In genomic region chr5:141875795-141876627, GRCh38 we compare ENCODE assay signal across 8 cellular contexts. TPM values are rescaled to one million over a fixed set of nuclear protein-coding genes. Genes with fewer than 3 reads are reported as not detected.
DNase-seq lines count a peak whose midpoint lies in the region; ATAC-seq and TF ChIP-seq lines count a peak whose summit lies in the region.
"Had no signal": no experiment of that assay in that cellular context is flagged by ENCODE, and none has a peak within 500 bp of the region (broad histone marks: within the 10 kb centered on the region; RNA-seq: fewer than 3 reads in every experiment).

No MANE protein-coding gene starts in this region.

- H3K9me2 ChIP-seq in OCI-LY7 (ENCODE audit: insufficient read depth, low read length): no peaks in the 10 kb centered on the region

- H3K79me2 ChIP-seq in OCI-LY7 (ENCODE audit: insufficient read depth, low read depth, low read length): no peaks in the 10 kb centered on the region

- POLR2A ChIA-PET in WTC11 (lab: Charles Lee): interaction anchor here (0.6 to 7.1 kb wide), 13 partner anchors 20 to 697 kb away, joined by 3 to 66 read pairs (median 4); partner anchors contain the start of gene DELE1
- POLR2A ChIA-PET in OCI-LY7 (lab: Charles Lee): no interaction called here

- ATAC-seq in WTC11 (peak; percentile 8), gastrocnemius medialis (no peak), HG03469 (IDR thresholded peaks at IDR 0.05; ENCODE audit: unreplicated experiment) (no peak), GM18519 (IDR thresholded peaks at IDR 0.05; ENCODE audit: low FRiP score, unreplicated experiment) (no peak)

- peaks cover 68% of the 10 kb centered on the region for H3K4me1 Mint-ChIP-seq in WTC11

- H3K36me3 ChIP-seq in HUES48 (ENCODE audit: control insufficient read depth, insufficient read depth, low read length) (0 out of 2 replicates have a peak, but pooled peaks cover 5% of the 10 kb centered on the region), iPS-18a (ENCODE audit: control insufficient read depth, low read depth, low read length) (peaks cover 2% of the 10 kb centered on the region), gastrocnemius medialis (no peaks in the 10 kb centered on the region), OCI-LY7 (ENCODE audit: insufficient read depth, low read length) (no peaks in the 10 kb centered on the region)
- H3K36me3 ChIP-seq: neutrophil had no signal

- H3K9me3 ChIP-seq in HUES48 (ENCODE audit: control insufficient read depth, insufficient read depth, low read length): no peaks in the 10 kb centered on the region
- no peaks in the 10 kb centered on the region for H3K9me3 ChIP-seq in iPS-18a (ENCODE audit: control insufficient read depth, low read depth, low read length)
- H3K9me3 ChIP-seq in gastrocnemius medialis: no peaks in the 10 kb centered on the region
- H3K9me3 ChIP-seq in OCI-LY7 (ENCODE audit: low read length): no peaks in the 10 kb centered on the region
- H3K9me3 ChIP-seq: neutrophil had no signal

- no TSS peak for BruUV-seq in OCI-LY7 (replicated peaks; lab: Mats Ljungman, UMichigan)

- H3K4me3 Mint-ChIP-seq in WTC11: peak overlapping the region; percentile 95

- peak overlapping the region; percentile 58; the same call in 1 of the 2 replicates for H3K27ac Mint-ChIP-seq in WTC11

- H3K27me3 ChIP-seq in HUES48 (ENCODE audit: control insufficient read depth, insufficient read depth, low read length) (peaks cover 3% of the 10 kb centered on the region; the same call in 1 of the 2 replicates), iPS-18a (ENCODE audit: control insufficient read depth, insufficient read depth, low read length) (no peaks in the 10 kb centered on the region), gastrocnemius medialis (peaks cover 30 to 54% (median 32%) of the 10 kb centered on the region in 3 donors)

- peak overlapping the region; percentile 93 for H3K27ac ChIP-seq in HUES48 (ENCODE audit: low read depth, low read length)
- peak overlapping the region; percentile 73 for H3K27ac ChIP-seq in iPS-18a (ENCODE audit: low read length)
- peak overlapping the region; percentile 15 to 75 (median 74) for H3K27ac ChIP-seq in gastrocnemius medialis
- H3K27ac ChIP-seq in OCI-LY7 (ENCODE audit: low read depth, low read length, poor library complexity, severe bottlenecking): no peak overlapping the region
- H3K27ac ChIP-seq: neutrophil had no signal

- H4K20me1 ChIP-seq in OCI-LY7 (ENCODE audit: insufficient read depth, low read length): no peaks in the 10 kb centered on the region

- H3K4me3 ChIP-seq in HUES48 (ENCODE audit: low read depth, low read length) (peak overlapping the region; percentile 85), iPS-18a (ENCODE audit: low read length) (peak overlapping the region; percentile 87), gastrocnemius medialis (peak overlapping the region; percentile 59 to 85 (median 72)), OCI-LY7 (ENCODE audit: low read depth, low read length, poor library complexity, severe bottlenecking) (no peak overlapping the region)

- TF ChIP-seq CTCF in WTC11 (IDR thresholded peaks at IDR 0.05) (no peak), gastrocnemius medialis (IDR thresholded peaks at IDR 0.05 in 4 of 5, conservative IDR thresholded peaks at IDR 0.05 in 1 of 5) (no peak), OCI-LY7 (conservative IDR thresholded peaks at IDR 0.05; ENCODE audit: low read length) (no peak)

- H3K27me3 Mint-ChIP-seq in WTC11 (ENCODE audit: low read depth): peaks cover 2% of the 10 kb centered on the region; the same call in 1 of the 2 replicates

- H2AFZ ChIP-seq in OCI-LY7 (ENCODE audit: low read length): no peak overlapping the region

- H3K36me3 Mint-ChIP-seq in WTC11: peaks cover 8% of the 10 kb centered on the region; the same call in 1 of the 2 replicates

- H3K9ac ChIP-seq in HUES48 (ENCODE audit: low read depth, low read length) (peak overlapping the region; percentile 81), iPS-18a (ENCODE audit: low read length) (peak overlapping the region; percentile 82)

- in situ Hi-C loops in gastrocnemius medialis (cut with MboI; ENCODE audit: low sequenced_read_pairs in 4 of 4): no loop called here

- no peak for TF ChIP-seq POLR2A in gastrocnemius medialis (IDR thresholded peaks at IDR 0.05)

- intact Hi-C loops in gastrocnemius medialis (cut with DNase I; ENCODE audit: low total_unique reads) (loop anchor here (5.0 kb wide), 1 partner anchor 109 kb away; no protein-coding TSS in a partner anchor), OCI-LY7 (cut with micrococcal nuclease; ENCODE audit: unreplicated experiment) (loop anchor here (5.0 kb wide), 2 partner anchors 39 to 64 kb away; no protein-coding TSS in a partner anchor)

- H3K9me3 Mint-ChIP-seq in WTC11: no peaks in the 10 kb centered on the region

- DNase-seq in WTC11 (ENCODE audit: low spot score): peak; percentile 65
- DNase-seq in gastrocnemius medialis: no peak
- no peak for DNase-seq in OCI-LY7 (ENCODE audit: low spot score)

- no peak overlapping the region for H3K4me2 ChIP-seq in OCI-LY7 (ENCODE audit: low read length)

- CTCF ChIA-PET in WTC11 (lab: Charles Lee): interaction anchor here (0.6 to 10.0 kb wide), 17 partner anchors 17 to 212 kb away, joined by 3 to 406 read pairs (median 4); no protein-coding TSS in a partner anchor
- CTCF ChIA-PET in OCI-LY7 (lab: Charles Lee; ENCODE audit: unreplicated experiment): interaction anchor here (0.6 kb wide), 2 partner anchors 13 to 64 kb away, joined by 14 to 15 read pairs; no protein-coding TSS in a partner anchor

- H3K4me1 ChIP-seq in HUES48 (ENCODE audit: control insufficient read depth, insufficient read depth, low read length): peaks cover 53% of the 10 kb centered on the region
- peaks cover 54% of the 10 kb centered on the region for H3K4me1 ChIP-seq in iPS-18a (ENCODE audit: control insufficient read depth, low read depth, low read length)
- H3K4me1 ChIP-seq in gastrocnemius medialis: peaks cover 28 to 32% of the 10 kb centered on the region in 2 donors
- H3K4me1 ChIP-seq in OCI-LY7 (ENCODE audit: insufficient read depth, low read length, poor library complexity, severe bottlenecking): peaks cover 10% of the 10 kb centered on the region

TF ChIP-seq in WTC11, 78 proteins besides CTCF, POLR2A, EP300 and RAD21 (continues in another document):
- no peak for TF ChIP-seq OVOL2 (CRISPR knock-in tag; IDR thresholded peaks at IDR 0.05; ENCODE audit: borderline replicate concordance)
- TF ChIP-seq TEAD1 (CRISPR knock-in tag; IDR thresholded peaks at IDR 0.05): peak; percentile 78
- no peak for TF ChIP-seq IRF1 (CRISPR knock-in tag; IDR thresholded peaks at IDR 0.05)
- TF ChIP-seq ATF2 (CRISPR knock-in tag; IDR thresholded peaks at IDR 0.05; ENCODE audit: borderline replicate concordance, low read depth): no peak
- TF ChIP-seq USF2 (CRISPR knock-in tag; IDR thresholded peaks at IDR 0.05): no peak; the same call in 1 of the 2 replicates
- no peak for TF ChIP-seq ESRRA (CRISPR knock-in tag; IDR thresholded peaks at IDR 0.05; ENCODE audit: borderline replicate concordance)
- TF ChIP-seq KAT7 (CRISPR knock-in tag; IDR thresholded peaks at IDR 0.05; ENCODE audit: borderline replicate concordance): peak; percentile 11; the same call in 1 of the 2 replicates
- TF ChIP-seq NR1H2 (CRISPR knock-in tag; IDR thresholded peaks at IDR 0.05): no peak
- TF ChIP-seq JAZF1 (CRISPR knock-in tag; IDR thresholded peaks at IDR 0.05): no peak
- TF ChIP-seq HMGXB4 (CRISPR knock-in tag; IDR thresholded peaks at IDR 0.05): peak; percentile 75; the same call in 1 of the 2 replicates

RNA-seq across cellular contexts. Expression of gene PCDH1, which starts 2.2 kb away (rescaled TPM):
- total RNA-seq in WTC11 (2021) (105 to 108 TPM (median 108 TPM) in 3 replicates), gastrocnemius medialis (10 to 100 TPM; 15.9 to 20.8 (median 18.1) TPM), OCI-LY7 (2022) (0.41 TPM in 1 of 2 replicates, not detected in the other)
- not detected in 2 replicates for total RNA-seq in OCI-LY7 (2014; rRNA removed; shearing (Covaris generic))

RNA-seq across cellular contexts. Expression of gene DELE1, which starts 47.7 kb away (rescaled TPM):
- 79.3 to 83.8 TPM (median 81.5 TPM) in 3 replicates for total RNA-seq in WTC11 (2021)
- 10 to 100 TPM; 31.3 to 91.6 (median 52.4) TPM for total RNA-seq in gastrocnemius medialis
- total RNA-seq in OCI-LY7 (2014; rRNA removed; shearing (Covaris generic)): 67.9 and 81.2 TPM in 2 replicates
- 78.5 and 89.4 TPM in 2 replicates for total RNA-seq in OCI-LY7 (2022)

Comparison
In these comparisons a context has a peak if more than half of its experiments do, and no peak if none do; other contexts are left out.
1. RNA of gene PCDH1, which starts 2.2 kb away (total RNA-seq): 105 to 108 TPM in WTC11 and 15.9 to 20.8 TPM in gastrocnemius medialis; 0.41 TPM in OCI-LY7; every median in the first group is over 10 times any median in the second.